Comparison of ENCODE assay signal across 17 cellular contexts in the genomic region with DNA sequence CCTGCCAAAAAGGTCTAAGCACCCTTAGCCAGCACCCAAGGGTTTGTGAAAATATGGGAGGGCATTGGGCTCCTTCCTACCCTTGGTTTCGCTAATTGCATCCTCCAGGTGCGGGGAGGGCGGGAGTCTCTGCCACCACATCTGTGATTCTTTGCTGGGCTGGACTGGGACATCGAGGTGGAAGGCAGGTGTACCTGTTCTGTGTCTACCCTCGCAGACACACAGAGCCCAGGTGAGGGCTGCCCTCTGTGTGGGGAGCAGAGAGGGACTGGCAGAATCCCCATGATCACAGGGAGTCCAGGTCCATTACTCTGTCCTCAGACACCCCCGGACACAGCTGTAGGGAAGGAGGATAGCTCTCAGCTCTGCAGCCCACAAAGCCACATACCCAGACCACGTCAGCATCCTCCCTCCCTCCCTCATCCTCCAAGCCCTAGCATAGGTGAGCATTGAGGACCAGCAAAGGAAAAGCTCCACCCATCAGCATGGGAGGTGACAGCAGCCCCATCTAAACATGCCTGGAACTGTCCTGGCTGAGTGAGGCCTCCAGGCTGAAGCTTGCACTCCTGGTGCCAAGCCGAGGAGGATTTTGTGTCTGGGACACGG. TPM values are rescaled to one million over a fixed set of nuclear protein-coding genes. Genes with fewer than 3 reads are reported as not detected.
A peak's percentile ranks its signal among the peaks of the same experiment; 100 is the strongest.
DNase-seq lines count a peak whose midpoint lies in the region; ATAC-seq, FAIRE-seq and TF ChIP-seq lines count a peak whose summit lies in the region.
"Had no signal": no experiment of that assay in that cellular context is flagged by ENCODE, and none has a peak within 500 bp of the region (broad histone marks: within the 10 kb centered on the region; RNA-seq: fewer than 3 reads in every experiment).

No MANE protein-coding gene starts in this region.

- no peaks in the 10 kb centered on the region for H3K79me2 ChIP-seq in HepG2 (ENCODE audit: insufficient read depth, low read length)

- H3K36me3 ChIP-seq in HepG2 (replicated peaks in 1 of 2; ENCODE audit: control insufficient read depth in 1 of 2, insufficient read depth in 2 of 2, low read length in 2 of 2) = no peaks in the 10 kb centered on the region
- H3K36me3 ChIP-seq in suprapubic skin = no peaks in the 10 kb centered on the region
- no peaks in the 10 kb centered on the region for H3K36me3 ChIP-seq in MG63
- H3K36me3 ChIP-seq: HAP-1, neural progenitor cell had no signal

- DNase-seq in activated naive CD4-positive, alpha-beta T cell treated with anti-CD3 and anti-CD28 coated beads, Interleukin-2, amount 50 U/mL, for 72 hours (ENCODE audit: low spot score in 2 of 2) = no peak
- no peak for DNase-seq in activated naive CD4-positive, alpha-beta T cell treated with anti-CD3 and anti-CD28 coated beads, Interleukin-2, amount 50 U/mL, for 16 hours
- DNase-seq in activated T-cell treated with anti-CD3 and anti-CD28 coated beads, Interleukin-2, amount 50 U/mL, for 72 hours = peak; percentile 24 to 27
- DNase-seq in HepG2 (ENCODE audit: low spot score) (peak; percentile 23), suprapubic skin (ENCODE audit: low spot score in 2 of 2) (no peak), MG63 (no peak), epidermal melanocyte (ENCODE audit: insufficient read length, low spot score) (no peak), SHP77 (lab: John Stamatoyannopoulos, UW) (no peak)
- DNase-seq: activated CD4-positive, CD25-positive, alpha-beta regulatory T cell; EL; foreskin melanocyte; NCI-H1417; NCI-H526 had no signal

- intact Hi-C loops in HepG2 (cut with micrococcal nuclease; ENCODE audit: unreplicated experiment) = no loop called here

- ATAC-seq in activated naive CD4-positive, alpha-beta T cell treated with anti-CD3 and anti-CD28 coated beads, Interleukin-2, amount 50 U/mL, for 72 hours = peak; percentile 50 to 62
- ATAC-seq in activated T-cell treated with anti-CD3 and anti-CD28 coated beads, Interleukin-2, amount 50 U/mL, for 72 hours (replicated peaks in 1 of 2) = peak; percentile 60 to 64
- no peak for ATAC-seq in HepG2

- no peak for TF ChIP-seq POLR2A in HepG2 (IDR thresholded peaks at IDR 0.05; ENCODE audit: insufficient read depth in 1 of 2, low read depth in 2 of 2, low read length in 2 of 2)
- TF ChIP-seq POLR2A in suprapubic skin (IDR thresholded peaks at IDR 0.05) = no peak

- H3K9me3 Mint-ChIP-seq in activated naive CD4-positive, alpha-beta T cell treated with anti-CD3 and anti-CD28 coated beads, Interleukin-2, amount 50 U/mL, for 72 hours = no peaks in the 10 kb centered on the region
- H3K9me3 Mint-ChIP-seq in activated T-cell treated with anti-CD3 and anti-CD28 coated beads, Interleukin-2, amount 50 U/mL, for 72 hours = no peaks in the 10 kb centered on the region
- H3K9me3 Mint-ChIP-seq: dendritic cell treated with granulocyte-macrophage colony-stimulating factor and Interleukin-4, amounts not matched to agents 40 ng/mL and 50 ng/mL, for 4 days had no signal

- H3K4me1 ChIP-seq in HepG2 (ENCODE audit: insufficient read depth, low read length) (peaks cover 46% of the 10 kb centered on the region), suprapubic skin (peaks cover 43% of the 10 kb centered on the region)
- H3K4me1 ChIP-seq: HAP-1 had no signal

- POLR2A ChIA-PET in HepG2 (lab: Yijun Ruan, JAX) = no interaction called here

- H3K27ac ChIP-seq in HepG2 (ENCODE audit: extremely low read length, insufficient read depth, low read length) (no peak overlapping the region), suprapubic skin (peak overlapping the region; percentile 29)
- H3K27ac ChIP-seq: neural progenitor cell had no signal

- no peak for TF ChIP-seq RAD21 in HepG2 (CRISPR knock-in tag; IDR thresholded peaks at IDR 0.05)

- FAIRE-seq in HepG2 (lab: Jason Lieb, UNC) = no peak
- FAIRE-seq: HTR-8/SVneo had no signal

- CTCF ChIA-PET in HepG2 (lab: Yijun Ruan, JAX; ENCODE audit: low intra/inter-chr PET ratio, low total read pairs) = no interaction called here

- H3K27ac Mint-ChIP-seq in activated naive CD4-positive, alpha-beta T cell treated with anti-CD3 and anti-CD28 coated beads, Interleukin-2, amount 50 U/mL, for 72 hours = peak overlapping the region in 1 of 2 donors; percentile 84
- no peak overlapping the region for H3K27ac Mint-ChIP-seq in activated T-cell treated with anti-CD3 and anti-CD28 coated beads, Interleukin-2, amount 50 U/mL, for 72 hours
- H3K27ac Mint-ChIP-seq: dendritic cell treated with granulocyte-macrophage colony-stimulating factor and Interleukin-4, amounts not matched to agents 40 ng/mL and 50 ng/mL, for 4 days; neural progenitor cell had no signal

- TSS peak; percentile 83 for BruUV-seq in HepG2 (replicated peaks; lab: Mats Ljungman, UMichigan)

- H3K4me3 ChIP-seq in HepG2 (replicated peaks in 1 of 3; ENCODE audit: insufficient read depth in 1 of 3, low read depth in 2 of 3, low read length in 3 of 3) (peak overlapping the region in 2 of 3 experiments; percentile 17 to 52; a peak in 4 of 6 replicates), suprapubic skin (no peak overlapping the region), MG63 (no peak overlapping the region)
- H3K4me3 ChIP-seq: HAP-1, neural progenitor cell had no signal

- no peaks in the 10 kb centered on the region for H4K20me1 ChIP-seq in HepG2 (ENCODE audit: insufficient read depth, low read length)

- in situ Hi-C loops in HepG2 (cut with HindIII; ENCODE audit: extremely low pct_ligation_motif_present, low pct_unique_long_range_greater_than_20kb) = no loop called here

- peaks cover 0 to 13% of the 10 kb centered on the region in 2 experiments; a peak in 2 of 5 replicates for H3K27me3 ChIP-seq in HepG2 (ENCODE audit: control insufficient read depth in 1 of 2, insufficient read depth in 2 of 2, low read length in 2 of 2)
- no peaks in the 10 kb centered on the region for H3K27me3 ChIP-seq in suprapubic skin
- H3K27me3 ChIP-seq in MG63 = no peaks in the 10 kb centered on the region

- H3K4me3 Mint-ChIP-seq in activated T-cell treated with anti-CD3 and anti-CD28 coated beads, Interleukin-2, amount 50 U/mL, for 72 hours = peak overlapping the region; percentile 53 to 55
- H3K4me3 Mint-ChIP-seq: dendritic cell treated with granulocyte-macrophage colony-stimulating factor and Interleukin-4, amounts not matched to agents 40 ng/mL and 50 ng/mL, for 4 days; neural progenitor cell had no signal

- no peaks in the 10 kb centered on the region for H3K27me3 Mint-ChIP-seq in activated T-cell treated with anti-CD3 and anti-CD28 coated beads, Interleukin-2, amount 50 U/mL, for 72 hours (ENCODE audit: low read depth)

- TF ChIP-seq EP300 in HepG2 (IDR thresholded peaks at IDR 0.05; ENCODE audit: low read depth in 2 of 2, low read length in 2 of 2) (no peak), HepG2 (CRISPR knock-in tag; IDR thresholded peaks at IDR 0.05; ENCODE audit: borderline replicate concordance) (no peak), suprapubic skin (IDR thresholded peaks at IDR 0.05) (no peak)

- no peaks in the 10 kb centered on the region for H3K36me3 Mint-ChIP-seq in activated naive CD4-positive, alpha-beta T cell treated with anti-CD3 and anti-CD28 coated beads, Interleukin-2, amount 50 U/mL, for 72 hours
- no peaks in the 10 kb centered on the region for H3K36me3 Mint-ChIP-seq in activated T-cell treated with anti-CD3 and anti-CD28 coated beads, Interleukin-2, amount 50 U/mL, for 72 hours (ENCODE audit: insufficient read depth in 2 of 2)
- H3K36me3 Mint-ChIP-seq: neural progenitor cell had no signal

- no peak for TF ChIP-seq CTCF in HepG2 (CRISPR knock-in tag; IDR thresholded peaks at IDR 0.05)
- TF ChIP-seq CTCF in suprapubic skin (IDR thresholded peaks at IDR 0.05) = no peak

- no peak overlapping the region for H2AFZ ChIP-seq in HepG2 (ENCODE audit: low read length)
- H2AFZ ChIP-seq: neural progenitor cell had no signal

- peak overlapping the region; percentile 80 for H3K4me2 ChIP-seq in HepG2 (ENCODE audit: low read depth, low read length)

- H3K9me3 ChIP-seq in HepG2 (ENCODE audit: low read length) (no peaks in the 10 kb centered on the region), suprapubic skin (no peaks in the 10 kb centered on the region), MG63 (no peaks in the 10 kb centered on the region)
- H3K9me3 ChIP-seq: HAP-1 had no signal

- peak overlapping the region; percentile 16; the same call in 1 of the 2 replicates for H3K9ac ChIP-seq in HepG2 (ENCODE audit: insufficient read depth, low read depth, low read length)
- H3K9ac ChIP-seq: neural progenitor cell had no signal

- H3K4me1 Mint-ChIP-seq in activated T-cell treated with anti-CD3 and anti-CD28 coated beads, Interleukin-2, amount 50 U/mL, for 72 hours (ENCODE audit: low read depth) = peaks cover 14% of the 10 kb centered on the region

- 62% methylated on average over 8 of the region's 9 CpGs for WGBS in HepG2 (ENCODE audit: low lambda C conversion rate)
- WGBS in suprapubic skin = 28% methylated on average over 6 of the region's 9 CpGs

RNA-seq across cellular contexts. Expression of gene PLB1, which starts 49.8 kb away (rescaled TPM):
- under 1 TPM; 0.39 to 0.89 TPM for total RNA-seq in activated naive CD4-positive, alpha-beta T cell treated with anti-CD3 and anti-CD28 coated beads, Interleukin-2, amount 50 U/mL, for 72 hours
- 1 to 10 TPM in 1 of 2 donors, under 1 TPM in 1; 0.72 to 1.9 TPM for total RNA-seq in activated T-cell treated with anti-CD3 and anti-CD28 coated beads, Interleukin-2, amount 50 U/mL, for 72 hours
- total RNA-seq in HepG2 (2016; rRNA removed; fragmentation: Illumina TruSeq; extraction: Trizol) (0.17 and 0.20 TPM in 2 replicates), suprapubic skin (10 to 100 TPM in 1 of 4 donors, 1 to 10 TPM in 3; 3.9 to 21.6 (median 9.1) TPM)
- total RNA-seq in HepG2 (2016; cell fraction: cytosol; rRNA removed; fragmentation: Illumina TruSeq; extraction: Trizol; ENCODE audit: low read depth) = 0.09 and 0.20 TPM in 2 replicates
- total RNA-seq in HepG2 (2016; cell fraction: insoluble cytoplasmic fraction; rRNA removed; fragmentation: Illumina TruSeq; extraction: Trizol) = 0.12 and 0.41 TPM in 2 replicates
- total RNA-seq in HepG2 (2016; cell fraction: membrane; rRNA removed; fragmentation: Illumina TruSeq; extraction: Trizol) = 0.25 and 0.31 TPM in 2 replicates
- 0.31 and 0.50 TPM in 2 replicates for total RNA-seq in HepG2 (2016; cell fraction: nucleus; rRNA removed; fragmentation: Illumina TruSeq; extraction: Trizol)
- polyA plus RNA-seq in HepG2 (2011; rRNA removed) = 0.99 and 1.8 TPM in 2 replicates
- 0.29 and 0.58 TPM in 2 replicates for polyA plus RNA-seq in HepG2 (2011; cell fraction: cytosol; rRNA removed)
- 4.4 and 5.8 TPM in 2 replicates for polyA plus RNA-seq in HepG2 (2011; cell fraction: nucleus; rRNA removed)
- polyA plus RNA-seq in HepG2 (2012) = 0.13 and 0.15 TPM in 2 replicates
- polyA plus RNA-seq in HepG2 (2016; cell fraction: cytosol; fragmentation: Illumina TruSeq; extraction: Trizol; ENCODE audit: low read depth) = 0.06 and 0.43 TPM in 2 replicates
- 0.14 and 0.59 TPM in 2 replicates for polyA plus RNA-seq in HepG2 (2016; cell fraction: insoluble cytoplasmic fraction; fragmentation: Illumina TruSeq; extraction: Trizol; ENCODE audit: low read depth)
- 0.12 and 0.13 TPM in 2 replicates for polyA plus RNA-seq in HepG2 (2016; cell fraction: membrane; fragmentation: Illumina TruSeq; extraction: Trizol; ENCODE audit: low read depth)
- polyA plus RNA-seq in HepG2 (2016; cell fraction: nucleus; fragmentation: Illumina TruSeq; extraction: Trizol; ENCODE audit: insufficient read depth, low read depth) = 0.21 and 0.93 TPM in 2 replicates
- polyA minus RNA-seq in HepG2 (2011; rRNA and poly(A)+ RNA removed; ENCODE audit: low replicate concordance) = 0.70 and 6.0 TPM in 2 replicates
- polyA minus RNA-seq in HepG2 (2011; cell fraction: cytosol; rRNA and poly(A)+ RNA removed) = 0.20 and 0.88 TPM in 2 replicates
- polyA minus RNA-seq in HepG2 (2011; cell fraction: nucleus; rRNA and poly(A)+ RNA removed) = 2.1 and 3.5 TPM in 2 replicates
- not detected in 2 replicates for total RNA-seq in MG63 (2014; rRNA removed; shearing (Covaris generic); ENCODE audit: low replicate concordance)

Comparison
In these comparisons a context has a peak if more than half of its experiments do, and no peak if none do; other contexts are left out.
1. DNase-seq: peak in activated T-cell treated with anti-CD3 and anti-CD28 coated beads, Interleukin-2, amount 50 U/mL, for 72 hours (2 of 2) and HepG2 (single experiment); none in activated naive CD4-positive, alpha-beta T cell treated with anti-CD3 and anti-CD28 coated beads, Interleukin-2, amount 50 U/mL, for 72 hours (0 of 2), activated naive CD4-positive, alpha-beta T cell treated with anti-CD3 and anti-CD28 coated beads, Interleukin-2, amount 50 U/mL, for 16 hours (single experiment), suprapubic skin (0 of 2), MG63 (single experiment), epidermal melanocyte (single experiment) and SHP77 (0 of 2).
2. H3K4me3 ChIP-seq: peak in HepG2 (2 of 3); none in suprapubic skin (single experiment) and MG63 (single experiment).